ENCODE assay signal across 8 cellular contexts in the genomic region with DNA sequence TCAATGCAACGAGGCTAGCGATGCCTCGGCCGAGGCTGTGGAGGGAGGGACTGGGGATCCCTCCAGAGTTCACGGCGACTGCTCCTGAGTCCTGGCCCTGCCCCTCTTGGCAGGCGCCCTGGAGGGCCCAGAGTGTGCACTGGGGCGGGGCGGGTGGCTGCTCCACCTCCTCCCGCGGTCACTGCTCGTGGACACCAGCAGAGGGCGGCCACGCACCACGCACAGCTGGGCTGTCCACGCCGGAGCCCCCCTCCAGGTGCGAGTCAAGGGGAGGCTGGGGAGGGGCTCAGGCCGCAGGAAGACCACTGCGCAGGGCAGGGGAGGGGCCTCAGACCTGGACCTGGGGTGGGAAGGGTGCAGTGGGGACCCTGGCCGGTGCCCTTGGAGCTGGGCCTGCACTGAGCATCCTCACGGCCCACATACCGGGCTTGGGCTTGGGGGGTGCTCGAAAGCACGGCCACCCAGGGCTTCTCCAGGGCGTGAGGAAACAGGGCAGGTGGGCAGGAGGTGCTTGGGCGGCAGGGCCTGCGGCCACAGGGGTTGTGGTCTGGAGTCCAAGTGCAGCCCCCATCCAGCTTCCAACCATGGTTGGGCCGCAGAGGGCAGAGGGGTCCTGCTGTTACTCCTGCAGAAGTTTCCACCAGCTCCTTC. TPM values are rescaled to one million over a fixed set of nuclear protein-coding genes. Genes with fewer than 3 reads are reported as not detected.
DNase-seq lines count a peak whose midpoint lies in the region; ATAC-seq, FAIRE-seq and TF ChIP-seq lines count a peak whose summit lies in the region.

No MANE protein-coding gene starts in this region.

- H3K79me2 ChIP-seq in MM.1S (ENCODE audit: low read length), result no peaks in the 10 kb centered on the region
- no peaks in the 10 kb centered on the region for H3K79me2 ChIP-seq in keratinocyte (ENCODE audit: control insufficient read depth, insufficient read depth, low read length)

- no peaks in the 10 kb centered on the region for H3K9me2 ChIP-seq in MM.1S (replicated peaks; ENCODE audit: insufficient read depth, low read length)

- peak; percentile 59 for DNase-seq in DMS79 (lab: John Stamatoyannopoulos, UW)
- DNase-seq in MM.1S, result no peak
- peak; percentile 5 for DNase-seq in activated T-cell treated with anti-CD3 and anti-CD28 coated beads for 4 hours
- no peak for DNase-seq in keratinocyte (ENCODE audit: low read depth, low spot score)
- DNase-seq in stimulated activated CD8-positive, alpha-beta memory T cell treated with anti-CD3 and anti-CD28 coated beads, Interleukin-4, amount 100 ng/mL, for 24 hours (ENCODE audit: low read depth), result peak; percentile 36
- no peak for DNase-seq in T-helper 2 cell treated with Interferon-gamma antibody and Interleukin-4, amounts not matched to agents 5 μg/mL and 100 μg/mL, for 36 hours (ENCODE audit: low spot score)

- H3K9me1 ChIP-seq in keratinocyte (ENCODE audit: control insufficient read depth, extremely low read depth, insufficient read depth, low read length), result no peaks in the 10 kb centered on the region

- H3K27me3 ChIP-seq in MM.1S (replicated peaks; ENCODE audit: insufficient read depth, low read length), result peaks cover 78% of the 10 kb centered on the region
- no peaks in the 10 kb centered on the region for H3K27me3 ChIP-seq in keratinocyte (ENCODE audit: control insufficient read depth, extremely low read depth, insufficient read depth, low read length)

- H3K4me2 ChIP-seq in MM.1S (ENCODE audit: low read depth, low read length) (no peak overlapping the region), keratinocyte (ENCODE audit: control insufficient read depth, extremely low read depth, insufficient read depth, low read depth, low read length) (no peak overlapping the region)

- H3K4me3 Mint-ChIP-seq in T-helper 2 cell treated with Interferon-gamma antibody and Interleukin-4, amounts not matched to agents 5 μg/mL and 100 μg/mL, for 36 hours, result no peak overlapping the region

- H3K36me3 ChIP-seq in MM.1S (replicated peaks; ENCODE audit: insufficient read depth, low read length), result no peaks in the 10 kb centered on the region
- no peaks in the 10 kb centered on the region for H3K36me3 ChIP-seq in keratinocyte (ENCODE audit: control insufficient read depth in 2 of 2, extremely low read depth in 1 of 2, insufficient read depth in 2 of 2, low read length in 2 of 2)

- H3K9me3 ChIP-seq in MM.1S (replicated peaks; ENCODE audit: insufficient read depth, low read length) (no peaks in the 10 kb centered on the region), keratinocyte (ENCODE audit: control insufficient read depth, low read depth, low read length) (peaks cover 15% of the 10 kb centered on the region)

- no peak overlapping the region for H3K27ac ChIP-seq in MM.1S (ENCODE audit: low read length)
- H3K27ac ChIP-seq in keratinocyte (ENCODE audit: control insufficient read depth, insufficient read depth, low read length), result no peak overlapping the region

- H3K4me1 ChIP-seq in MM.1S (ENCODE audit: low read length) (no peaks in the 10 kb centered on the region), keratinocyte (ENCODE audit: control insufficient read depth, extremely low read depth, insufficient read depth, low read length) (no peaks in the 10 kb centered on the region)

- dilution Hi-C loops in keratinocyte (cut with MboI; ENCODE audit: extremely low pct_ligation_motif_present, low sequenced_read_pairs), result no loop called here

- H3K4me1 Mint-ChIP-seq in T-helper 2 cell treated with Interferon-gamma antibody and Interleukin-4, amounts not matched to agents 5 μg/mL and 100 μg/mL, for 36 hours (ENCODE audit: low read depth), result no peaks in the 10 kb centered on the region

- H3K4me3 ChIP-seq in MM.1S (ENCODE audit: low read length) (no peak overlapping the region), keratinocyte (ENCODE audit: control insufficient read depth in 2 of 3, extremely low read depth in 1 of 3, insufficient read depth in 2 of 3, low read depth in 1 of 3, low read length in 3 of 3) (no peak overlapping the region)

- no peaks in the 10 kb centered on the region for H3K9me3 Mint-ChIP-seq in T-helper 2 cell treated with Interferon-gamma antibody and Interleukin-4, amounts not matched to agents 5 μg/mL and 100 μg/mL, for 36 hours

- no peak overlapping the region for H3K27ac Mint-ChIP-seq in T-helper 2 cell treated with Interferon-gamma antibody and Interleukin-4, amounts not matched to agents 5 μg/mL and 100 μg/mL, for 36 hours

- no peaks in the 10 kb centered on the region for H3F3A ChIP-seq in MM.1S (ENCODE audit: insufficient read depth, low read length)

- no peak for FAIRE-seq in keratinocyte (lab: Jason Lieb, UNC)

- no peak overlapping the region for H3K9ac ChIP-seq in MM.1S (ENCODE audit: low read length)
- H3K9ac ChIP-seq in keratinocyte (ENCODE audit: control insufficient read depth, extremely low read depth, insufficient read depth, low read length), result no peak overlapping the region

- ATAC-seq in GM21367 (IDR thresholded peaks at IDR 0.05; ENCODE audit: unreplicated experiment) (no peak), HG03521 (IDR thresholded peaks at IDR 0.05; ENCODE audit: unreplicated experiment) (no peak)

- H4K20me1 ChIP-seq in MM.1S (ENCODE audit: insufficient read depth, low read length) (no peaks in the 10 kb centered on the region), keratinocyte (ENCODE audit: control insufficient read depth, extremely low read depth, insufficient read depth, low read length) (no peaks in the 10 kb centered on the region)

- no peaks in the 10 kb centered on the region for H3K27me3 Mint-ChIP-seq in T-helper 2 cell treated with Interferon-gamma antibody and Interleukin-4, amounts not matched to agents 5 μg/mL and 100 μg/mL, for 36 hours (ENCODE audit: low read depth)

- no peaks in the 10 kb centered on the region for H3K36me3 Mint-ChIP-seq in T-helper 2 cell treated with Interferon-gamma antibody and Interleukin-4, amounts not matched to agents 5 μg/mL and 100 μg/mL, for 36 hours (ENCODE audit: low read depth)

- TF ChIP-seq CTCF in MM.1S (IDR thresholded peaks at IDR 0.05; ENCODE audit: low read length) (peak; percentile 48), keratinocyte (optimal IDR thresholded peaks at IDR 0.05 in 1 of 3, IDR thresholded peaks at IDR 0.05 in 1 of 3, conservative IDR thresholded peaks at IDR 0.05 in 1 of 3; ENCODE audit: extremely low read depth in 1 of 3, insufficient read depth in 2 of 3, low read length in 3 of 3) (peak in 2 of 3 experiments; percentile 34 to 35)

- H2AFZ ChIP-seq in MM.1S (ENCODE audit: low read length) (no peak overlapping the region), keratinocyte (ENCODE audit: control insufficient read depth, low read length) (no peak overlapping the region)

RNA-seq across cellular contexts. Expression of a gene that starts 20.6 kb away (rescaled TPM):
- polyA plus RNA-seq in keratinocyte, result 0.01 to 0.04 TPM (median 0.04 TPM) in 3 replicates
- polyA plus RNA-seq in keratinocyte (2011; ENCODE audit: low read depth), result not detected
- polyA plus RNA-seq in keratinocyte (2011; cell fraction: cytosol; rRNA removed), result not detected in 2 replicates
- polyA plus RNA-seq in keratinocyte (2011; cell fraction: nucleus; rRNA removed), result 0.13 and 0.19 TPM in 2 replicates
- 0.01 TPM in 1 of 2 replicates, not detected in the other for polyA plus RNA-seq in keratinocyte (2012; ENCODE audit: low replicate concordance)
- 0.19 to 0.49 TPM (median 0.26 TPM) in 3 replicates for polyA minus RNA-seq in keratinocyte
- polyA minus RNA-seq in keratinocyte (2011; cell fraction: cytosol; rRNA and poly(A)+ RNA removed), result not detected
- polyA minus RNA-seq in keratinocyte (2011; cell fraction: nucleus; rRNA and poly(A)+ RNA removed), result 0.11 and 0.31 TPM in 2 replicates

Comparison
In these comparisons a context has a peak if more than half of its experiments do, and no peak if none do; other contexts are left out.
1. DNase-seq: peak in DMS79 (single experiment), activated T-cell treated with anti-CD3 and anti-CD28 coated beads for 4 hours (single experiment) and stimulated activated CD8-positive, alpha-beta memory T cell treated with anti-CD3 and anti-CD28 coated beads, Interleukin-4, amount 100 ng/mL, for 24 hours (single experiment); none in MM.1S (single experiment), keratinocyte (single experiment) and T-helper 2 cell treated with Interferon-gamma antibody and Interleukin-4, amounts not matched to agents 5 μg/mL and 100 μg/mL, for 36 hours (single experiment).